ENCODE assay signal across 8 cellular contexts in genomic region chr2:15560988-15561573, GRCh38. TPM values are rescaled to one million over a fixed set of nuclear protein-coding genes. Genes with fewer than 3 reads are reported as not detected.
DNase-seq lines count a peak whose midpoint lies in the region; ATAC-seq and TF ChIP-seq lines count a peak whose summit lies in the region.

TSS of gene NBAS (minus strand) at chr2:15561334. CDS start at chr2:15561304, 30 bp downstream.

- ATAC-seq in GM18861 (IDR thresholded peaks at IDR 0.05; ENCODE audit: unreplicated experiment) (peak; percentile 85), HG03097 (IDR thresholded peaks at IDR 0.05; ENCODE audit: low FRiP score, unreplicated experiment) (peak; percentile 77)

- TF ChIP-seq CTCF in A673 (conservative IDR thresholded peaks at IDR 0.05; ENCODE audit: low read depth, low read length) (no peak), WERI-Rb-1 (IDR thresholded peaks at IDR 0.05; ENCODE audit: low read depth, low read length) (no peak), breast epithelium (IDR thresholded peaks at IDR 0.05) (no peak)

- intact Hi-C loops in A673 (cut with micrococcal nuclease; ENCODE audit: unreplicated experiment) (loop anchor here (2.0 kb wide), 1 partner anchor 30 kb away; the partner anchor contains the start of gene DDX1), breast epithelium (cut with DNase I; ENCODE audit: low total_unique reads) (no loop called here)

- H3K4me1 ChIP-seq in A673 (ENCODE audit: insufficient read depth, low read length, poor library complexity, severe bottlenecking) = peaks cover 5% of the 10 kb centered on the region
- H3K4me1 ChIP-seq in breast epithelium = no peaks in the 10 kb centered on the region
- peaks cover 4% of the 10 kb centered on the region; the same call in 1 of the 2 replicates for H3K4me1 ChIP-seq in iPS-20b (ENCODE audit: insufficient read depth, low read length)

- H3K9me3 ChIP-seq in A673 (ENCODE audit: low read depth, low read length, poor library complexity, severe bottlenecking) = no peaks in the 10 kb centered on the region
- H3K9me3 ChIP-seq in WERI-Rb-1 (ENCODE audit: severe bottlenecking) = no peaks in the 10 kb centered on the region
- H3K9me3 ChIP-seq in breast epithelium = no peaks in the 10 kb centered on the region
- H3K9me3 ChIP-seq in iPS-20b (ENCODE audit: insufficient read depth, low read depth, low read length) = no peaks in the 10 kb centered on the region

- no peaks in the 10 kb centered on the region for H3K27me3 ChIP-seq in A673 (replicated peaks; ENCODE audit: insufficient read depth, low read depth, low read length, poor library complexity)
- no peaks in the 10 kb centered on the region for H3K27me3 ChIP-seq in WERI-Rb-1 (ENCODE audit: insufficient read depth, low read depth, severe bottlenecking)
- H3K27me3 ChIP-seq in breast epithelium = no peaks in the 10 kb centered on the region
- H3K27me3 ChIP-seq in iPS-20b (ENCODE audit: insufficient read depth, low read length) = no peaks in the 10 kb centered on the region

- peak; percentile 93 for DNase-seq in A673 (ENCODE audit: low spot score)
- DNase-seq in NCI-H2196 (lab: John Stamatoyannopoulos, UW; ENCODE audit: unreplicated experiment) = peak; percentile 79
- peak; percentile 94 for DNase-seq in WERI-Rb-1
- peak; percentile 73 to 82 for DNase-seq in breast epithelium (ENCODE audit: low spot score in 2 of 2)

- no peak for TF ChIP-seq POLR2A in breast epithelium (IDR thresholded peaks at IDR 0.05)

- H3K27ac ChIP-seq in A673 (ENCODE audit: low read depth, low read length, poor library complexity, severe bottlenecking) (peak within 1 kb of the TSS; percentile 81), WERI-Rb-1 (peak within 1 kb of the TSS; percentile 79), breast epithelium (peak within 1 kb of the TSS; percentile 78 to 85), iPS-20b (ENCODE audit: low read length) (peak within 1 kb of the TSS; percentile 52), skin epidermis (peak within 1 kb of the TSS; percentile 52 to 96 (median 85))

- no peaks in the 10 kb centered on the region for H3K36me3 ChIP-seq in A673 (ENCODE audit: insufficient read depth, low read length, poor library complexity, severe bottlenecking)
- no peaks in the 10 kb centered on the region for H3K36me3 ChIP-seq in WERI-Rb-1
- H3K36me3 ChIP-seq in breast epithelium = no peaks in the 10 kb centered on the region
- no peaks in the 10 kb centered on the region for H3K36me3 ChIP-seq in iPS-20b (ENCODE audit: insufficient read depth, low read depth, low read length)

- H3K4me3 ChIP-seq in A673 (ENCODE audit: low read depth, low read length, poor library complexity, severe bottlenecking) = peak within 1 kb of the TSS; percentile 84
- peak within 1 kb of the TSS; percentile 94 for H3K4me3 ChIP-seq in WERI-Rb-1 (ENCODE audit: low read depth, low read length)
- H3K4me3 ChIP-seq in breast epithelium = peak within 1 kb of the TSS; percentile 90 to 98 (median 92)
- H3K4me3 ChIP-seq in iPS-20b (ENCODE audit: low read length) = peak within 1 kb of the TSS; percentile 98
- peak within 1 kb of the TSS; percentile 64 to 97 (median 87) for H3K4me3 ChIP-seq in skin epidermis

- POLR2A ChIA-PET in A673 (lab: Charles Lee; ENCODE audit: low non-redundant PET) = interaction anchor here (0.6 to 0.7 kb wide), 2 partner anchors 237 to 445 kb away, joined by 3 read pairs; no protein-coding TSS in a partner anchor

- CTCF ChIA-PET in A673 (lab: Charles Lee) = interaction anchor here (0.7 to 1.5 kb wide), 2 partner anchors 16 to 525 kb away, joined by 6 to 8 read pairs; no protein-coding TSS in a partner anchor

- H3K9ac ChIP-seq in iPS-20b (ENCODE audit: low read depth, low read length) = peak within 1 kb of the TSS; percentile 76

- no TSS peak for BruUV-seq in A673 (replicated peaks; lab: Mats Ljungman, UMichigan)

RNA-seq across cellular contexts. Expression of gene NBAS, which starts in this region (rescaled TPM):
- total RNA-seq in A673 (2021) (37.5 and 38.7 TPM in 2 replicates), breast epithelium (10 to 100 TPM; 44.9 to 59.1 (median 45.1) TPM)

Comparison
In these comparisons a context has a peak if more than half of its experiments do, and no peak if none do; other contexts are left out.
1. Peak in every context shown above with its lines: DNase-seq, ATAC-seq, H3K4me3 ChIP-seq and H3K27ac ChIP-seq.